Comparison of ENCODE assay signal across 8 cellular contexts in the genomic region with DNA sequence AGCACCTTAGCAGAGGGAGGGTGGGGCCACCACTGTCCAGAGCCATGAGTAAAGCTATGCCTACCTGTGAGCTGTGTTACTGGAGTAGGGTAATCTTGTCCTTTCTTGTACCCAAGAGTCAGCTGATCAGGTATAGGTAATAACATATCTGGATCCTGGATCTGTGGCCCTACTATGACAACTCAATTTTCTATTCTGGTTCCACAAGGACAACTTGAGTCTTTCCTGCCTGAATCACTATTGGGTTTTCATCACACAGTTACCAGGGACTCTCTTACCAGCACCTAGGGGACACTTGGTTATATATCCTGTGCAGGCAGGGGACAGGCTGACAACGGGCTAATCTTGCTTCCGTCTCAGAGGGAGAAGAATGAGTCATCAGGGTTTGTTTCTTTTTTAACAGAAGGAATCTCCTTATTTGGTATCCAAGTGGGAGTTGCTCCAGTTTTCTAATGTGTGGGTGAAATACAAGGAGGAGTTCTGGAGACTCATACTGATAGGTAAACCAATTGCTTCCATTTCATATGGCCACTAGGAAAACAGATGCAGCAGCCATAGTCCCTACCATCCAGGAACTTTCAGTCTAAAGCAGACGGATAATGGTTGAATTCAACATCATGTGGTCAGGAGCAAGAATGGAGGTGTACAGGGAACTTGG. TPM values are rescaled to one million over a fixed set of nuclear protein-coding genes. Genes with fewer than 3 reads are reported as not detected.
DNase-seq lines count a peak whose midpoint lies in the region; ATAC-seq and TF ChIP-seq lines count a peak whose summit lies in the region.

No MANE protein-coding gene starts in this region.

- no peaks in the 10 kb centered on the region for H3K9me2 ChIP-seq in Karpas-422 (replicated peaks; ENCODE audit: insufficient read depth, low read length)

- peak; percentile 58 to 72 for ATAC-seq in activated T-cell treated with anti-CD3 and anti-CD28 coated beads, Interleukin-2, amount 50 U/mL, for 72 hours (replicated peaks in 1 of 2)

- WGBS in smooth muscle cell (ENCODE audit: low lambda C conversion rate): 33% methylated on average over 3 of the region's 3 CpGs

- DNase-seq in NCI-H2171 treated with DMSO at 0.1 percent for 48 hours (lab: John Stamatoyannopoulos, UW) (peak; percentile 18), NCI-H2171 (lab: John Stamatoyannopoulos, UW) (no peak), HL-60 (ENCODE audit: low read depth in 1 of 2, low spot score in 1 of 2) (no peak), glomerular endothelial cell (ENCODE audit: extremely low read depth, low read depth, low spot score) (peak; percentile 72), smooth muscle cell (lab: John Stamatoyannopoulos, UW; ENCODE audit: unreplicated experiment) (no peak), HuH-7.5 (ENCODE audit: low spot score) (no peak), Karpas-422 (no peak)
- peak; percentile 57 to 60 for DNase-seq in activated T-cell treated with anti-CD3 and anti-CD28 coated beads, Interleukin-2, amount 50 U/mL, for 72 hours

- H3K9ac ChIP-seq in smooth muscle cell (ENCODE audit: low read depth): no peak overlapping the region
- no peak overlapping the region for H3K9ac ChIP-seq in Karpas-422 (ENCODE audit: low read length)

- H3K4me3 ChIP-seq in HL-60 (replicated peaks; ENCODE audit: insufficient read depth, low read length) (no peak overlapping the region), smooth muscle cell (no peak overlapping the region), Karpas-422 (ENCODE audit: low read length) (no peak overlapping the region)

- no peaks in the 10 kb centered on the region for H3K27me3 ChIP-seq in HL-60 (ENCODE audit: insufficient read depth, poor library complexity, severe bottlenecking)
- H3K27me3 ChIP-seq in smooth muscle cell (ENCODE audit: low read depth): no peaks in the 10 kb centered on the region
- no peaks in the 10 kb centered on the region for H3K27me3 ChIP-seq in Karpas-422 (ENCODE audit: low read length)

- H3K27me3 Mint-ChIP-seq in activated T-cell treated with anti-CD3 and anti-CD28 coated beads, Interleukin-2, amount 50 U/mL, for 72 hours (ENCODE audit: low read depth): no peaks in the 10 kb centered on the region

- H3K4me1 Mint-ChIP-seq in activated T-cell treated with anti-CD3 and anti-CD28 coated beads, Interleukin-2, amount 50 U/mL, for 72 hours (ENCODE audit: low read depth): peaks cover 88% of the 10 kb centered on the region

- H3K4me1 ChIP-seq in smooth muscle cell (ENCODE audit: low read depth): peaks cover 19% of the 10 kb centered on the region
- H3K4me1 ChIP-seq in Karpas-422 (ENCODE audit: low read length): peaks cover 5% of the 10 kb centered on the region

- peaks cover 48 to 82% of the 10 kb centered on the region in 2 donors for H3K36me3 Mint-ChIP-seq in activated T-cell treated with anti-CD3 and anti-CD28 coated beads, Interleukin-2, amount 50 U/mL, for 72 hours (ENCODE audit: insufficient read depth in 2 of 2)

- no peak for TF ChIP-seq CTCF in HL-60 (IDR thresholded peaks at IDR 0.05; ENCODE audit: insufficient read depth, low read length)
- TF ChIP-seq CTCF in smooth muscle cell (IDR thresholded peaks at IDR 0.05; ENCODE audit: borderline replicate concordance, insufficient read depth, poor library complexity, severe bottlenecking): no peak

- H3K36me3 ChIP-seq in smooth muscle cell (ENCODE audit: low read depth) (peaks cover 13% of the 10 kb centered on the region), Karpas-422 (ENCODE audit: insufficient read depth, low read length) (peaks cover 95% of the 10 kb centered on the region)

- H3K4me2 ChIP-seq in smooth muscle cell (peak overlapping the region; percentile 19), Karpas-422 (ENCODE audit: low read depth, low read length, poor library complexity, severe bottlenecking) (no peak overlapping the region)

- H3K79me2 ChIP-seq in smooth muscle cell (ENCODE audit: low read depth) (peaks cover 91% of the 10 kb centered on the region), Karpas-422 (ENCODE audit: low read length) (peaks cover 100% of the 10 kb centered on the region)

- peak overlapping the region; percentile 98 to 99 for H3K4me3 Mint-ChIP-seq in activated T-cell treated with anti-CD3 and anti-CD28 coated beads, Interleukin-2, amount 50 U/mL, for 72 hours

- H3K27ac Mint-ChIP-seq in activated T-cell treated with anti-CD3 and anti-CD28 coated beads, Interleukin-2, amount 50 U/mL, for 72 hours: peak overlapping the region; percentile 100

- peaks cover 14% of the 10 kb centered on the region for H3F3A ChIP-seq in smooth muscle cell (ENCODE audit: low read depth)

- H3K9me3 Mint-ChIP-seq in activated T-cell treated with anti-CD3 and anti-CD28 coated beads, Interleukin-2, amount 50 U/mL, for 72 hours: peaks cover 2 to 3% of the 10 kb centered on the region in 2 donors

- H2AFZ ChIP-seq in smooth muscle cell (ENCODE audit: low read depth) (no peak overlapping the region), Karpas-422 (ENCODE audit: low read length) (no peak overlapping the region)

- H4K20me1 ChIP-seq in smooth muscle cell (ENCODE audit: low read depth): peaks cover 58% of the 10 kb centered on the region
- peaks cover 7% of the 10 kb centered on the region; the same call in 1 of the 2 replicates for H4K20me1 ChIP-seq in Karpas-422 (ENCODE audit: insufficient read depth, low read depth, low read length)

- H3K9me3 ChIP-seq in smooth muscle cell (replicated peaks; ENCODE audit: low read depth) (no peaks in the 10 kb centered on the region), Karpas-422 (ENCODE audit: low read length) (peaks cover 60% of the 10 kb centered on the region)

- H3K27ac ChIP-seq in HL-60 (replicated peaks): 0 out of 2 replicates have a peak overlapping the region, but pooled peaks have one; percentile 14
- H3K27ac ChIP-seq in smooth muscle cell (ENCODE audit: low read depth): peak overlapping the region; percentile 99
- no peak overlapping the region for H3K27ac ChIP-seq in Karpas-422 (ENCODE audit: low read length)

RNA-seq across cellular contexts. Expression of a gene that starts 6.8 kb away (rescaled TPM):
- 100 to 1,000 TPM; 151 to 156 TPM for total RNA-seq in activated T-cell treated with anti-CD3 and anti-CD28 coated beads, Interleukin-2, amount 50 U/mL, for 72 hours
- total RNA-seq in glomerular endothelial cell (19.5 and 21.0 TPM in 2 replicates), smooth muscle cell (30.8 and 36.9 TPM in 2 replicates)
- polyA plus RNA-seq in smooth muscle cell: 5.9 and 9.7 TPM in 2 replicates
- 19.9 and 30.9 TPM in 2 replicates for total RNA-seq in Karpas-422 (2014; rRNA removed; shearing (Covaris generic); ENCODE audit: low replicate concordance)

Comparison
In these comparisons a context has a peak if more than half of its experiments do, and no peak if none do; other contexts are left out.
1. DNase-seq: peak in NCI-H2171 treated with DMSO at 0.1 percent for 48 hours (single experiment), activated T-cell treated with anti-CD3 and anti-CD28 coated beads, Interleukin-2, amount 50 U/mL, for 72 hours (2 of 2) and glomerular endothelial cell (single experiment); none in NCI-H2171 (single experiment), HL-60 (0 of 2), smooth muscle cell (single experiment), HuH-7.5 (single experiment) and Karpas-422 (single experiment).